ENCODE assay signal across 9 cellular contexts in the genomic region with DNA sequence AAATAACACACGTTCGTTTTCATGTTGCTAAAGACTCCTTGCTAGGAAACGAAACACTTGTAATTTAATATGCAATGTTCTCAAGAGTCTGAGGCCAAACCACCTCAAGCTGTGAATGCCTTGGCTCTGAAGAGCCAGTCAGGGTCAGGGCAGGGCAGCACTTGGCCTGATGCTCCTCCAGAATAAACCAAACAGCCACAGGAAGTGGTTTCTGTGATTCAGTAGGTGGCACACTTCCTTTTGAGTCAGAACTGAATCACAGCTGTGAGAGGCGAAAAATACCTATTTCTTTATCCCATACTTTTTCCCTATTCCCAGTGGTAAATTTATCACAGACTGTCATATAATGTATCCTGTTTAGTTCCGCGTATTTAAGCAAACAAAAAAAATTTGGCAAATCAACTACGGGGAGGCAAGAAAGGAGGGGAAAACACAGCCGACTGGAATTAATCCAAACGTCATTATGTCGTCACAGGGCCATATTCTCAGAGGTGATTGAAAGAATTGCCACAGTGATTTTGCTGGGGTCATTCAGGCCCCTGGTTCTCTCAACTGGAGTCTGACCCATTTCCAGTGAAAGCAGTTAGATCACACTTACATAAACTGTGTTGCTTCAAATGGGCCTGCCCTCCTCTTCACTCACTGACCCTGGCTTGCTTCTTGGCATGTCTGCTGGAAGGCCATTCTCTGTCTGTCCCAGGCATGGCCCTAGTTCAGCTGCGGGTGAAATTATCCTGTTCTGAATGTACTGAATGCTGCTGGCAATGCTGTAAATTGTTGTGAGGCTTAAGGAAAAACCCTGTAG.
A peak's percentile ranks its signal among the peaks of the same experiment; 100 is the strongest.
DNase-seq lines count a peak whose midpoint lies in the region; ATAC-seq lines count a peak whose summit lies in the region.
"Had no signal": no experiment of that assay in that cellular context is flagged by ENCODE, and none has a peak within 500 bp of the region (broad histone marks: within the 10 kb centered on the region; RNA-seq: fewer than 3 reads in every experiment).

No MANE protein-coding gene starts in this region.

- peak; percentile 40 for DNase-seq in DMS 273 (lab: John Stamatoyannopoulos, UW; ENCODE audit: unreplicated experiment)
- no peak for DNase-seq in DMS 273 treated with DMSO at 0.1 percent for 48 hours (lab: John Stamatoyannopoulos, UW)
- peak; percentile 15 for DNase-seq in NCI-H2227 (lab: John Stamatoyannopoulos, UW; ENCODE audit: unreplicated experiment)
- DNase-seq in activated CD4-positive, alpha-beta memory T cell treated with anti-CD3 and anti-CD28 coated beads, Interleukin-2, amount 10 ng/mL, durations not matched to agents 7 days and 5 days = peak; percentile 81
- peak; percentile 30 to 63 for DNase-seq in stimulated activated CD8-positive, alpha-beta memory T cell treated with anti-CD3 and anti-CD28 coated beads, Interleukin-4, amount 100 ng/mL, for 4 hours (ENCODE audit: low read depth in 2 of 2, low spot score in 1 of 2)

- 77 to 82% methylated on average over 4 to 9 of the region's 11 CpGs for WGBS in mesodermal cell (ENCODE audit: insufficient coverage in 2 of 2), 2 experiments

- no peaks in the 10 kb centered on the region for H3K27me3 ChIP-seq in duodenal mucosa (ENCODE audit: control insufficient read depth in 1 of 2, insufficient read depth in 2 of 2, low read length in 2 of 2)

- peaks cover 38% of the 10 kb centered on the region for H3K36me3 Mint-ChIP-seq in activated CD4-positive, alpha-beta memory T cell treated with anti-CD3 and anti-CD28 coated beads, Interleukin-2, amount 10 ng/mL, durations not matched to agents 7 days and 5 days (ENCODE audit: low read depth)

- H3K9me3 Mint-ChIP-seq in activated CD4-positive, alpha-beta memory T cell treated with anti-CD3 and anti-CD28 coated beads, Interleukin-2, amount 10 ng/mL, durations not matched to agents 7 days and 5 days = no peaks in the 10 kb centered on the region

- H3K36me3 ChIP-seq in duodenal mucosa (ENCODE audit: control insufficient read depth in 1 of 2, insufficient read depth in 2 of 2, low read length in 2 of 2) (no peaks in the 10 kb centered on the region), mesodermal cell (ENCODE audit: control insufficient read depth, insufficient read depth, low read length) (no peaks in the 10 kb centered on the region)

- peak; percentile 95 for ATAC-seq in HG02763 (IDR thresholded peaks at IDR 0.05; ENCODE audit: unreplicated experiment)

- CTCF ChIA-PET in activated CD4-positive, alpha-beta memory T cell treated with anti-CD3 and anti-CD28 coated beads, Interleukin-2, amount 10 ng/mL, durations not matched to agents 7 days and 5 days (lab: Charles Lee) = interaction anchor here (0.5 to 6.0 kb wide), 7 partner anchors 12 to 92 kb away, joined by 3 to 52 read pairs (median 5); partner anchors contain the start of gene ARRDC3

- no peaks in the 10 kb centered on the region for H3K27me3 Mint-ChIP-seq in activated CD4-positive, alpha-beta memory T cell treated with anti-CD3 and anti-CD28 coated beads, Interleukin-2, amount 10 ng/mL, durations not matched to agents 7 days and 5 days

- no peaks in the 10 kb centered on the region for H3K9me3 ChIP-seq in duodenal mucosa (ENCODE audit: control insufficient read depth in 1 of 2, low read length in 2 of 2)
- no peaks in the 10 kb centered on the region for H3K9me3 ChIP-seq in mesodermal cell (ENCODE audit: control insufficient read depth, low read length)

- H3K27ac ChIP-seq in duodenal mucosa (ENCODE audit: low read depth, low read length) (peak overlapping the region; percentile 22), mesodermal cell (ENCODE audit: low read depth, low read length, severe bottlenecking) (peak overlapping the region; percentile 84)
- H3K27ac ChIP-seq: 22Rv1 had no signal

- peak overlapping the region; percentile 97 for H3K27ac Mint-ChIP-seq in activated CD4-positive, alpha-beta memory T cell treated with anti-CD3 and anti-CD28 coated beads, Interleukin-2, amount 10 ng/mL, durations not matched to agents 7 days and 5 days

- peak overlapping the region in 1 of 2 donors; percentile 11 for H3K9ac ChIP-seq in duodenal mucosa (ENCODE audit: low read depth in 1 of 2, low read length in 2 of 2)

- peak overlapping the region; percentile 83 for H3K4me3 Mint-ChIP-seq in activated CD4-positive, alpha-beta memory T cell treated with anti-CD3 and anti-CD28 coated beads, Interleukin-2, amount 10 ng/mL, durations not matched to agents 7 days and 5 days

- H3K4me1 ChIP-seq in duodenal mucosa (ENCODE audit: control insufficient read depth in 1 of 2, insufficient read depth in 2 of 2, low read length in 2 of 2) (peaks cover 3 to 13% of the 10 kb centered on the region in 2 donors), mesodermal cell (ENCODE audit: control insufficient read depth, insufficient read depth, low read length, poor library complexity, severe bottlenecking) (peaks cover 39% of the 10 kb centered on the region)

- POLR2A ChIA-PET in activated CD4-positive, alpha-beta memory T cell treated with anti-CD3 and anti-CD28 coated beads, Interleukin-2, amount 10 ng/mL, durations not matched to agents 7 days and 5 days (lab: Charles Lee) = interaction anchor here (0.6 to 7.9 kb wide), 19 partner anchors 10 to 149 kb away, joined by 3 to 192 read pairs (median 6); partner anchors contain the start of gene ARRDC3

- H3K4me3 ChIP-seq in duodenal mucosa (ENCODE audit: low read depth in 1 of 2, low read length in 2 of 2) (no peak overlapping the region), mesodermal cell (ENCODE audit: extremely low read depth, insufficient read depth, low read length, poor library complexity, severe bottlenecking) (no peak overlapping the region)

- H3K4me1 Mint-ChIP-seq in activated CD4-positive, alpha-beta memory T cell treated with anti-CD3 and anti-CD28 coated beads, Interleukin-2, amount 10 ng/mL, durations not matched to agents 7 days and 5 days = peaks cover 59% of the 10 kb centered on the region
